ENCODE assay signal across 16 cellular contexts in the genomic region with DNA sequence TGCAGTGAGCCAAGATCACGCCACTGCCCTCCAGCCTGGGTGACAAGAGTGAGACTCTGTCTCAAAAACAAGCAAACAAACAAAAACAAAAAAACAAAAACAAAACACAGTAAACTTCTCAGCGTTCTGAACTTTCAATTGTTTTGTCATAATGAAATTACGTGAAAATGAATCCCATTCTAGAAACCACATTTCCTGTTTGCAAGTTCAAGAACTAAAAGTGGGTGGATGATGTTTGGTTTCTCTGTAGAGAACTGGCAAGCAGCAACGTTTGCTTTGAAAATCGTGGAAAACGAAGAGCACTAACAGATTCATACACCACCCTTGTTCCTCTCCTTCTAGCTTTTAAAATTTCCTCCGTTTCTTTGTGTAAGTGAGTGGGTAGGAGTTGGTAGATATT.
DNase-seq lines count a peak whose midpoint lies in the region; ATAC-seq and TF ChIP-seq lines count a peak whose summit lies in the region.
"Had no signal": no experiment of that assay in that cellular context is flagged by ENCODE, and none has a peak within 500 bp of the region (broad histone marks: within the 10 kb centered on the region; RNA-seq: fewer than 3 reads in every experiment).

No MANE protein-coding gene starts in this region.

- peak overlapping the region; percentile 40 for H3K4me3 Mint-ChIP-seq in activated T-helper 1 cell treated with anti-CD3 and anti-CD28 coated beads, Interleukin-12 subunit alpha, Interleukin-12 subunit beta, Interleukin-2, Interleukin-4 antibody, amounts not matched to agents 30 ng/mL and 10 ng/mL and 1 ng/mL, durations not matched to agents 14 hours and 24 hours and 36 hours
- H3K4me3 Mint-ChIP-seq: CD14-positive monocyte; CD8-positive, alpha-beta T cell; H9; IgD-negative memory B cell had no signal

- peaks cover 15% of the 10 kb centered on the region for H3K4me1 Mint-ChIP-seq in activated T-helper 1 cell treated with anti-CD3 and anti-CD28 coated beads, Interleukin-12 subunit alpha, Interleukin-12 subunit beta, Interleukin-2, Interleukin-4 antibody, amounts not matched to agents 30 ng/mL and 10 ng/mL and 1 ng/mL, durations not matched to agents 14 hours and 24 hours and 36 hours (ENCODE audit: low read depth)
- H3K4me1 Mint-ChIP-seq: CD14-positive monocyte, H9 had no signal

- H3K9me3 ChIP-seq in HAP-1: no peaks in the 10 kb centered on the region
- H3K9me3 ChIP-seq: A549, Caco-2 had no signal

- intact Hi-C loops in activated T-helper 1 cell treated with anti-CD3 and anti-CD28 coated beads, Interleukin-12 subunit alpha, Interleukin-12 subunit beta, Interleukin-2, Interleukin-4 antibody, amounts not matched to agents 30 ng/mL and 10 ng/mL and 1 ng/mL, durations not matched to agents 14 hours and 24 hours and 36 hours (cut with micrococcal nuclease): loop anchor here (5.0 kb wide), 1 partner anchor 629 kb away; no protein-coding TSS in a partner anchor
- intact Hi-C loops in posterior cingulate gyrus (cut with DNase I): no loop called here

- ATAC-seq in GM18867 (IDR thresholded peaks at IDR 0.05; ENCODE audit: unreplicated experiment) (peak; percentile 53), HG02981 (IDR thresholded peaks at IDR 0.05; ENCODE audit: unreplicated experiment) (no peak)
- ATAC-seq: A549; CD8-positive, alpha-beta T cell had no signal

- no peaks in the 10 kb centered on the region for H3K36me3 ChIP-seq in HAP-1 (replicated peaks)

- H3K27me3 ChIP-seq in HAP-1 (ENCODE audit: low read depth): no peaks in the 10 kb centered on the region

- no peaks in the 10 kb centered on the region for H3K4me1 ChIP-seq in HAP-1
- H3K4me1 ChIP-seq: A549, Caco-2 had no signal

- no peak for TF ChIP-seq CTCF in GM12865 (IDR thresholded peaks at IDR 0.05; ENCODE audit: insufficient read depth, low read depth, low read length, missing control alignments)

- H3K4me3 ChIP-seq in GM12865 (ENCODE audit: low read depth, low read length) (no peak overlapping the region), HAP-1 (no peak overlapping the region)
- H3K4me3 ChIP-seq in Jurkat, Clone E6-1 (ENCODE audit: low read length): no peak overlapping the region
- H3K4me3 ChIP-seq: A549 had no signal

- peaks cover 3% of the 10 kb centered on the region for H3K36me3 Mint-ChIP-seq in activated T-helper 1 cell treated with anti-CD3 and anti-CD28 coated beads, Interleukin-12 subunit alpha, Interleukin-12 subunit beta, Interleukin-2, Interleukin-4 antibody, amounts not matched to agents 30 ng/mL and 10 ng/mL and 1 ng/mL, durations not matched to agents 14 hours and 24 hours and 36 hours (ENCODE audit: low read depth)
- H3K36me3 Mint-ChIP-seq: CD14-positive monocyte; CD8-positive, alpha-beta T cell; IgD-negative memory B cell had no signal

- peaks cover 2% of the 10 kb centered on the region for H3K9me3 Mint-ChIP-seq in activated T-helper 1 cell treated with anti-CD3 and anti-CD28 coated beads, Interleukin-12 subunit alpha, Interleukin-12 subunit beta, Interleukin-2, Interleukin-4 antibody, amounts not matched to agents 30 ng/mL and 10 ng/mL and 1 ng/mL, durations not matched to agents 14 hours and 24 hours and 36 hours
- H3K9me3 Mint-ChIP-seq: H9 had no signal

- in situ Hi-C loops in HAP-1 (cut with MboI; ENCODE audit: low sequenced_read_pairs): no loop called here

- DNase-seq in GM12865 (ENCODE audit: low read depth) (peak; percentile 31), posterior cingulate gyrus (no peak), DMS 273 (lab: John Stamatoyannopoulos, UW; ENCODE audit: unreplicated experiment) (no peak), HAP-1 (ENCODE audit: low spot score in 2 of 2) (no peak)
- DNase-seq in Jurkat, Clone E6-1 (ENCODE audit: low read depth, low spot score): peak; percentile 26
- DNase-seq in activated T-helper 1 cell treated with anti-CD3 and anti-CD28 coated beads, Interleukin-12 subunit alpha, Interleukin-12 subunit beta, Interleukin-2, Interleukin-4 antibody, amounts not matched to agents 30 ng/mL and 10 ng/mL and 1 ng/mL, durations not matched to agents 14 hours and 24 hours and 36 hours (ENCODE audit: low spot score): no peak
- DNase-seq: Caco-2; CD8-positive, alpha-beta T cell; DMS53; GOT3; H9 had no signal

- H3K27ac Mint-ChIP-seq in activated T-helper 1 cell treated with anti-CD3 and anti-CD28 coated beads, Interleukin-12 subunit alpha, Interleukin-12 subunit beta, Interleukin-2, Interleukin-4 antibody, amounts not matched to agents 30 ng/mL and 10 ng/mL and 1 ng/mL, durations not matched to agents 14 hours and 24 hours and 36 hours: peak overlapping the region; percentile 56
- H3K27ac Mint-ChIP-seq: CD14-positive monocyte; CD8-positive, alpha-beta T cell; H9; IgD-negative memory B cell had no signal

- H3K27me3 Mint-ChIP-seq in activated T-helper 1 cell treated with anti-CD3 and anti-CD28 coated beads, Interleukin-12 subunit alpha, Interleukin-12 subunit beta, Interleukin-2, Interleukin-4 antibody, amounts not matched to agents 30 ng/mL and 10 ng/mL and 1 ng/mL, durations not matched to agents 14 hours and 24 hours and 36 hours (ENCODE audit: insufficient read depth): no peaks in the 10 kb centered on the region
- H3K27me3 Mint-ChIP-seq: IgD-negative memory B cell had no signal

Comparison
In these comparisons a context has a peak if more than half of its experiments do, and no peak if none do; other contexts are left out.
1. DNase-seq: peak in GM12865 (single experiment) and Jurkat, Clone E6-1 (single experiment); none in activated T-helper 1 cell treated with anti-CD3 and anti-CD28 coated beads, Interleukin-12 subunit alpha, Interleukin-12 subunit beta, Interleukin-2, Interleukin-4 antibody, amounts not matched to agents 30 ng/mL and 10 ng/mL and 1 ng/mL, durations not matched to agents 14 hours and 24 hours and 36 hours (single experiment), posterior cingulate gyrus (0 of 10), DMS 273 (single experiment) and HAP-1 (0 of 2).